ENCODE assay signal across 11 cellular contexts in the genomic region with DNA sequence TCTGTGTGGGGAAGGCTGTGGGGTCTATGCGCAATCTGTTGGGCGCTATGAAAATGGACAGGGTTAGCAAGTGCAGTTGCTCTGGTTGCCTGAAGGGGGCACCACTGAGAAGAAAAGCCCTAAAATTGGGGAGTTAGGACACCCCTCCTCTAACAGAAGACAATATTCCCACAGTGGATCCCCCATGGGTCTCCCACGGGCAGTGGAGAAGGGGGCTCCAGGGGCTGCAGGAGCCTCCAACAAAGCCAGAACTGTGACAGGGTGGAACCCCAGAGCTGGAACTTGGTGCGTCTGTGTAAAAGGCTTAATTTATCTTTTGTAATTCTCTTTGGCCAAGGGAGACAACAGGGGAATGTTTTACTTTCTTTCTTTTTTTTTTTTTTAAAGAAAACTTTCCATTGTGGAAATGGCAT. TPM values are rescaled to one million over a fixed set of nuclear protein-coding genes. Genes with fewer than 3 reads are reported as not detected.
DNase-seq lines count a peak whose midpoint lies in the region; ATAC-seq, FAIRE-seq and TF ChIP-seq lines count a peak whose summit lies in the region.
"Had no signal": no experiment of that assay in that cellular context is flagged by ENCODE, and none has a peak within 500 bp of the region (broad histone marks: within the 10 kb centered on the region; RNA-seq: fewer than 3 reads in every experiment).

No MANE protein-coding gene starts in this region.

- H3K4me1 ChIP-seq in breast epithelium (no peaks in the 10 kb centered on the region), keratinocyte (ENCODE audit: control insufficient read depth, extremely low read depth, insufficient read depth, low read length) (no peaks in the 10 kb centered on the region)

- no peak overlapping the region for H3K4me3 Mint-ChIP-seq in MCF 10A (ENCODE audit: unreplicated experiment)
- H3K4me3 Mint-ChIP-seq in type B pancreatic cell, result no peak overlapping the region
- no peak overlapping the region for H3K4me3 Mint-ChIP-seq in activated CD4-positive, alpha-beta memory T cell treated with anti-CD3 and anti-CD28 coated beads for 36 hours
- H3K4me3 Mint-ChIP-seq: activated B cell treated with CpG ODN at 0.5 μM for 24 hours; activated naive CD8-positive, alpha-beta T cell treated with anti-CD3 and anti-CD28 coated beads, Interleukin-2, amount 50 U/mL, for 24 hours had no signal

- ATAC-seq in HG03045 (IDR thresholded peaks at IDR 0.05; ENCODE audit: unreplicated experiment), result no peak
- ATAC-seq in GM21390 (IDR thresholded peaks at IDR 0.05; ENCODE audit: unreplicated experiment), result no peak
- ATAC-seq: activated naive CD8-positive, alpha-beta T cell treated with anti-CD3 and anti-CD28 coated beads, Interleukin-2, amount 50 U/mL, for 24 hours had no signal

- no peaks in the 10 kb centered on the region for H3K9me1 ChIP-seq in keratinocyte (ENCODE audit: control insufficient read depth, extremely low read depth, insufficient read depth, low read length)

- no peaks in the 10 kb centered on the region for H4K20me1 ChIP-seq in keratinocyte (ENCODE audit: control insufficient read depth, extremely low read depth, insufficient read depth, low read length)

- no peaks in the 10 kb centered on the region for H3K9me3 ChIP-seq in breast epithelium
- no peaks in the 10 kb centered on the region for H3K9me3 ChIP-seq in keratinocyte (ENCODE audit: control insufficient read depth, low read depth, low read length)

- CTCF ChIA-PET in MCF 10A (lab: Yijun Ruan, JAX), result interaction anchor here (0.6 to 5.5 kb wide), 17 partner anchors 9 to 588 kb away, joined by 3 to 75 read pairs (median 3); partner anchors contain the start of gene FAM241B
- CTCF ChIA-PET in activated CD4-positive, alpha-beta memory T cell treated with anti-CD3 and anti-CD28 coated beads for 36 hours (lab: Charles Lee), result interaction anchor here (0.6 to 4.2 kb wide), 7 partner anchors 10 to 169 kb away, joined by 3 to 15 read pairs (median 3); no protein-coding TSS in a partner anchor

- H3K4me2 ChIP-seq in keratinocyte (ENCODE audit: control insufficient read depth, extremely low read depth, insufficient read depth, low read depth, low read length), result no peak overlapping the region

- FAIRE-seq in keratinocyte (lab: Jason Lieb, UNC), result peak; percentile 74

- H2AFZ ChIP-seq in keratinocyte (ENCODE audit: control insufficient read depth, low read length), result no peak overlapping the region

- intact Hi-C loops in MCF 10A (cut with micrococcal nuclease) (loop anchor here (5.0 kb wide), 1 partner anchor 168 kb away; no protein-coding TSS in a partner anchor), breast epithelium (cut with DNase I; ENCODE audit: low total_unique reads) (no loop called here)
- intact Hi-C loops in activated CD4-positive, alpha-beta memory T cell treated with anti-CD3 and anti-CD28 coated beads for 36 hours (cut with micrococcal nuclease), result no loop called here

- no peak overlapping the region for H3K9ac ChIP-seq in keratinocyte (ENCODE audit: control insufficient read depth, extremely low read depth, insufficient read depth, low read length)

- H3K36me3 ChIP-seq in breast epithelium (no peaks in the 10 kb centered on the region), keratinocyte (ENCODE audit: control insufficient read depth in 2 of 2, extremely low read depth in 1 of 2, insufficient read depth in 2 of 2, low read length in 2 of 2) (no peaks in the 10 kb centered on the region)

- H3K27me3 ChIP-seq in breast epithelium (no peaks in the 10 kb centered on the region), keratinocyte (ENCODE audit: control insufficient read depth, extremely low read depth, insufficient read depth, low read length) (peaks cover 16% of the 10 kb centered on the region)

- H3K79me2 ChIP-seq in keratinocyte (ENCODE audit: control insufficient read depth, insufficient read depth, low read length), result no peaks in the 10 kb centered on the region

- BruUV-seq in MCF 10A (replicated peaks; lab: Mats Ljungman, UMichigan), result no TSS peak

- H3K36me3 Mint-ChIP-seq in MCF 10A (ENCODE audit: insufficient read depth, unreplicated experiment), result no peaks in the 10 kb centered on the region
- no peaks in the 10 kb centered on the region for H3K36me3 Mint-ChIP-seq in type B pancreatic cell
- H3K36me3 Mint-ChIP-seq in activated CD4-positive, alpha-beta memory T cell treated with anti-CD3 and anti-CD28 coated beads for 36 hours, result no peaks in the 10 kb centered on the region

- dilution Hi-C loops in keratinocyte (cut with MboI; ENCODE audit: extremely low pct_ligation_motif_present, low sequenced_read_pairs), result no loop called here

- DNase-seq in MCF 10A (ENCODE audit: unreplicated experiment) (no peak), breast epithelium (ENCODE audit: low spot score in 2 of 2) (no peak), keratinocyte (ENCODE audit: low read depth, low spot score) (no peak), type B pancreatic cell (ENCODE audit: extremely low spot score, unreplicated experiment) (no peak)
- no peak for DNase-seq in activated CD4-positive, alpha-beta memory T cell treated with anti-CD3 and anti-CD28 coated beads for 36 hours
- DNase-seq: activated B cell treated with CpG ODN at 0.5 μM for 24 hours; activated naive CD8-positive, alpha-beta T cell treated with anti-CD3 and anti-CD28 coated beads, Interleukin-2, amount 50 U/mL, for 24 hours; C1 segment of cervical spinal cord had no signal

- H3K27me3 Mint-ChIP-seq in MCF 10A (ENCODE audit: insufficient read depth, unreplicated experiment), result peaks cover 34% of the 10 kb centered on the region
- H3K27me3 Mint-ChIP-seq in type B pancreatic cell, result peaks cover 26% of the 10 kb centered on the region
- H3K27me3 Mint-ChIP-seq in activated CD4-positive, alpha-beta memory T cell treated with anti-CD3 and anti-CD28 coated beads for 36 hours, result peaks cover 14% of the 10 kb centered on the region

- H3K27ac ChIP-seq in breast epithelium (no peak overlapping the region), keratinocyte (ENCODE audit: control insufficient read depth, insufficient read depth, low read length) (no peak overlapping the region)

- H3K4me3 ChIP-seq in breast epithelium (no peak overlapping the region), WI38 (ENCODE audit: low read depth, low read length) (no peak overlapping the region), keratinocyte (ENCODE audit: control insufficient read depth in 2 of 3, extremely low read depth in 1 of 3, insufficient read depth in 2 of 3, low read depth in 1 of 3, low read length in 3 of 3) (no peak overlapping the region)

- TF ChIP-seq POLR2A in breast epithelium (IDR thresholded peaks at IDR 0.05), result no peak

- POLR2A ChIA-PET in MCF 10A (lab: Yijun Ruan, JAX), result no interaction called here
- POLR2A ChIA-PET in activated CD4-positive, alpha-beta memory T cell treated with anti-CD3 and anti-CD28 coated beads for 36 hours (lab: Charles Lee), result no interaction called here

- H3K9me3 Mint-ChIP-seq in MCF 10A (ENCODE audit: unreplicated experiment) (peaks cover 8% of the 10 kb centered on the region), type B pancreatic cell (no peaks in the 10 kb centered on the region)
- H3K9me3 Mint-ChIP-seq in activated CD4-positive, alpha-beta memory T cell treated with anti-CD3 and anti-CD28 coated beads for 36 hours, result no peaks in the 10 kb centered on the region
- H3K9me3 Mint-ChIP-seq: activated B cell treated with CpG ODN at 0.5 μM for 24 hours; activated naive CD8-positive, alpha-beta T cell treated with anti-CD3 and anti-CD28 coated beads, Interleukin-2, amount 50 U/mL, for 24 hours had no signal

- H3K4me1 Mint-ChIP-seq in MCF 10A (ENCODE audit: insufficient read depth, unreplicated experiment) (no peaks in the 10 kb centered on the region), type B pancreatic cell (ENCODE audit: unreplicated experiment) (peaks cover 13% of the 10 kb centered on the region)
- H3K4me1 Mint-ChIP-seq in activated CD4-positive, alpha-beta memory T cell treated with anti-CD3 and anti-CD28 coated beads for 36 hours (ENCODE audit: low read depth), result no peaks in the 10 kb centered on the region
- H3K4me1 Mint-ChIP-seq: activated B cell treated with CpG ODN at 0.5 μM for 24 hours; activated naive CD8-positive, alpha-beta T cell treated with anti-CD3 and anti-CD28 coated beads, Interleukin-2, amount 50 U/mL, for 24 hours had no signal

- TF ChIP-seq CTCF in MCF 10A (IDR thresholded peaks at IDR 0.05; ENCODE audit: unreplicated experiment) (peak; percentile 73), breast epithelium (IDR thresholded peaks at IDR 0.05) (peak in 1 of 3 donors; percentile 13), WI38 (IDR thresholded peaks at IDR 0.05; ENCODE audit: low read depth, low read length) (peak; percentile 96), keratinocyte (optimal IDR thresholded peaks at IDR 0.05 in 1 of 3, IDR thresholded peaks at IDR 0.05 in 1 of 3, conservative IDR thresholded peaks at IDR 0.05 in 1 of 3; ENCODE audit: extremely low read depth in 1 of 3, insufficient read depth in 2 of 3, low read length in 3 of 3) (peak; percentile 71 to 90 (median 80)), type B pancreatic cell (conservative IDR thresholded peaks at IDR 0.05) (peak; percentile 82)

- no peak overlapping the region for H3K27ac Mint-ChIP-seq in MCF 10A (ENCODE audit: low read depth, unreplicated experiment)
- no peak overlapping the region for H3K27ac Mint-ChIP-seq in type B pancreatic cell
- H3K27ac Mint-ChIP-seq in activated CD4-positive, alpha-beta memory T cell treated with anti-CD3 and anti-CD28 coated beads for 36 hours, result no peak overlapping the region
- H3K27ac Mint-ChIP-seq: activated B cell treated with CpG ODN at 0.5 μM for 24 hours; activated naive CD8-positive, alpha-beta T cell treated with anti-CD3 and anti-CD28 coated beads, Interleukin-2, amount 50 U/mL, for 24 hours had no signal

RNA-seq across cellular contexts. Expression of gene COL13A1, which starts 12.5 kb away (rescaled TPM):
- 0.22 and 0.47 TPM in 2 replicates for total RNA-seq in MCF 10A (2022)
- under 1 TPM; 0.66 to 0.80 (median 0.73) TPM for total RNA-seq in breast epithelium
- polyA plus RNA-seq in keratinocyte, result 0.89 to 3.2 TPM (median 1.5 TPM) in 3 replicates
- 0.30 TPM for polyA plus RNA-seq in keratinocyte (2011; ENCODE audit: low read depth)
- polyA plus RNA-seq in keratinocyte (2011; cell fraction: cytosol; rRNA removed), result 0.51 and 0.55 TPM in 2 replicates
- polyA plus RNA-seq in keratinocyte (2011; cell fraction: nucleus; rRNA removed), result 2.0 and 4.9 TPM in 2 replicates
- polyA plus RNA-seq in keratinocyte (2012; ENCODE audit: low replicate concordance), result 0.63 and 3.5 TPM in 2 replicates
- polyA minus RNA-seq in keratinocyte, result 0.20 to 0.67 TPM (median 0.52 TPM) in 3 replicates
- polyA minus RNA-seq in keratinocyte (2011; cell fraction: cytosol; rRNA and poly(A)+ RNA removed), result not detected
- polyA minus RNA-seq in keratinocyte (2011; cell fraction: nucleus; rRNA and poly(A)+ RNA removed), result 2.3 and 2.5 TPM in 2 replicates
- 0.43 and 18.6 TPM in 2 replicates for total RNA-seq in type B pancreatic cell (ENCODE audit: low replicate concordance)
- not detected for total RNA-seq in activated CD4-positive, alpha-beta memory T cell treated with anti-CD3 and anti-CD28 coated beads for 36 hours
- total RNA-seq: activated B cell treated with CpG ODN at 0.5 μM for 24 hours had no signal
